In the genomic region with DNA sequence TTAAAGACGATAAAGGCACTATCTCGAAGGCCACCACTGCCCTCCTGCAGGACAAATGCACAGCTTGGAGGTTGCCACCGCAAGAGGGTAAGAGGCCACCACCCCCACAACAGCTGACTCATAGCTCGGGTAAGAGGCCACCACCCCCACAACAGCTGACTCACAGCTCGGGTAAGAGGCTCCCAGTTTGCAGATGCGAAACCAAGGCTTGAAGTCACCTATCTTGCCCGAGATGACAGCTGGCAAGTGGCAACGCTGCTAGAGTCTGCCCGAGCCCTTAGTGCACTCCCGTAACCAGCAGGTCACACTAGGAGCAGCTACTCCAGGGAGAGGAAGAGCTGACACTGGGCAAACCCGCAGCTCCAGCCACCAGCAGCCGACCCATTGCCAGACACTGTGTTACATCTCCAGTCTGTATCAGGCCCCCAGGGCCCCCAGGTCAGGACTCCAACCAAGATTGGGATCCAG, we compare ENCODE assay signal across 1 cellular context.
TF ChIP-seq lines count a peak whose summit lies in the region.

No MANE protein-coding gene starts in this region.

TF ChIP-seq in GM23338, 12 proteins besides CTCF, POLR2A, EP300 and RAD21 (continued from another document):
- TF ChIP-seq ZNF462 (CRISPR knock-in tag; IDR thresholded peaks at IDR 0.05) = no peak
- no peak for TF ChIP-seq ZNF331 (CRISPR knock-in tag; IDR thresholded peaks at IDR 0.05; ENCODE audit: low read depth)
- no peak for TF ChIP-seq STAT1 (IDR thresholded peaks at IDR 0.05; ENCODE audit: unreplicated experiment)
- no peak for TF ChIP-seq JUNB (IDR thresholded peaks at IDR 0.05; ENCODE audit: unreplicated experiment)
- no peak for TF ChIP-seq ETS1 (IDR thresholded peaks at IDR 0.05)
